Comparison of ENCODE assay signal across 20 cellular contexts in genomic region chr14:95722525-95723190, GRCh38. TPM values are rescaled to one million over a fixed set of nuclear protein-coding genes. Genes with fewer than 3 reads are reported as not detected.
DNase-seq lines count a peak whose midpoint lies in the region; ATAC-seq, FAIRE-seq and TF ChIP-seq lines count a peak whose summit lies in the region.
"Had no signal": no experiment of that assay in that cellular context is flagged by ENCODE, and none has a peak within 500 bp of the region (broad histone marks: within the 10 kb centered on the region; RNA-seq: fewer than 3 reads in every experiment).

No MANE protein-coding gene starts in this region.

- no peaks in the 10 kb centered on the region for H3K9me3 ChIP-seq in pancreas
- H3K9me3 ChIP-seq: A549 had no signal

- H3K4me3 ChIP-seq in pancreas = no peak overlapping the region
- H3K4me3 ChIP-seq: A549 had no signal

- peaks cover 0 to 8% (median 5%) of the 10 kb centered on the region in 3 donors for H3K4me1 ChIP-seq in pancreas
- H3K4me1 ChIP-seq: A549 had no signal

- H3K27ac Mint-ChIP-seq in Calu3 (ENCODE audit: unreplicated experiment) = no peak overlapping the region
- no peak overlapping the region for H3K27ac Mint-ChIP-seq in stimulated activated effector memory CD8-positive, alpha-beta T cell treated with anti-CD3 and anti-CD28 coated beads, Interleukin-12 subunit alpha, Interleukin-12 subunit beta, amount 100 ng/mL, for 72 hours

- H3K27me3 ChIP-seq in pancreas = no peaks in the 10 kb centered on the region

- H3K36me3 Mint-ChIP-seq in Calu3 (ENCODE audit: insufficient read depth, unreplicated experiment) = no peaks in the 10 kb centered on the region
- H3K36me3 Mint-ChIP-seq in stimulated activated effector memory CD8-positive, alpha-beta T cell treated with anti-CD3 and anti-CD28 coated beads, Interleukin-12 subunit alpha, Interleukin-12 subunit beta, amount 100 ng/mL, for 72 hours = no peaks in the 10 kb centered on the region

- DNase-seq in Calu3 (peak; percentile 5), RKO (ENCODE audit: low spot score) (peak; percentile 4), pancreas (no peak)
- DNase-seq in activated CD8-positive, alpha-beta memory T cell treated with anti-CD3 and anti-CD28 coated beads, Interleukin-2, amount 50 U/mL, for 4 hours = no peak
- DNase-seq in stimulated activated CD4-positive, alpha-beta T cell treated with anti-CD3 and anti-CD28 coated beads, Interleukin-4, amount 100 ng/mL, for 24 hours = no peak
- DNase-seq in stimulated activated effector memory CD8-positive, alpha-beta T cell treated with anti-CD3 and anti-CD28 coated beads, Interleukin-12 subunit alpha, Interleukin-12 subunit beta, amount 100 ng/mL, for 72 hours (ENCODE audit: low spot score in 2 of 2) = no peak
- DNase-seq: DND-41, GDM1, MV-4-11, NCI-H1417, NCI-H187, NCI-H2107, NCI-H510A treated with DMSO at 0.1 percent for 48 hours, NCI-H82, OCI-M1, RPMI8226 had no signal

- no TSS peak for BruUV-seq in Calu3 (replicated peaks; lab: Mats Ljungman, UMichigan)

- intact Hi-C loops in Calu3 (cut with micrococcal nuclease; ENCODE audit: unreplicated experiment) = no loop called here
- intact Hi-C loops in pancreas (cut with DNase I) = no loop called here

- H3K9me3 Mint-ChIP-seq in Calu3 (ENCODE audit: low read depth, unreplicated experiment) = peaks cover 3% of the 10 kb centered on the region
- H3K9me3 Mint-ChIP-seq in stimulated activated effector memory CD8-positive, alpha-beta T cell treated with anti-CD3 and anti-CD28 coated beads, Interleukin-12 subunit alpha, Interleukin-12 subunit beta, amount 100 ng/mL, for 72 hours = peaks cover 10% of the 10 kb centered on the region

- no peaks in the 10 kb centered on the region for H3K4me1 Mint-ChIP-seq in Calu3 (ENCODE audit: low read depth, unreplicated experiment)
- no peaks in the 10 kb centered on the region for H3K4me1 Mint-ChIP-seq in stimulated activated effector memory CD8-positive, alpha-beta T cell treated with anti-CD3 and anti-CD28 coated beads, Interleukin-12 subunit alpha, Interleukin-12 subunit beta, amount 100 ng/mL, for 72 hours

- FAIRE-seq in endometrium (lab: Jason Lieb, UNC) (peak; percentile 46), pancreas (lab: Jason Lieb, UNC) (peak; percentile 9)
- FAIRE-seq: A549, H1 had no signal

- H3K27ac ChIP-seq in pancreas = no peak overlapping the region
- H3K27ac ChIP-seq: A549, C4-2B had no signal

- H3K27me3 Mint-ChIP-seq in Calu3 (ENCODE audit: unreplicated experiment) = peaks cover 90% of the 10 kb centered on the region

- no peak for TF ChIP-seq CTCF in Calu3 (IDR thresholded peaks at IDR 0.05; ENCODE audit: unreplicated experiment)
- TF ChIP-seq CTCF in pancreas (IDR thresholded peaks at IDR 0.05) = no peak

- no peaks in the 10 kb centered on the region for H3K36me3 ChIP-seq in pancreas

- CTCF ChIA-PET in Calu3 (lab: Charles Lee) = no interaction called here

- 64 to 66% methylated on average over 1 of the region's 1 CpG for WGBS in pancreas, 2 donors

- no peak for ATAC-seq in pancreas
- no peak for ATAC-seq in stimulated activated effector memory CD8-positive, alpha-beta T cell treated with anti-CD3 and anti-CD28 coated beads, Interleukin-12 subunit alpha, Interleukin-12 subunit beta, amount 100 ng/mL, for 72 hours
- ATAC-seq: A549 had no signal

- no peak overlapping the region for H3K4me3 Mint-ChIP-seq in Calu3 (ENCODE audit: low read depth, unreplicated experiment)
- no peak overlapping the region for H3K4me3 Mint-ChIP-seq in stimulated activated effector memory CD8-positive, alpha-beta T cell treated with anti-CD3 and anti-CD28 coated beads, Interleukin-12 subunit alpha, Interleukin-12 subunit beta, amount 100 ng/mL, for 72 hours

RNA-seq across cellular contexts. Expression of gene TCL1A, which starts 8.7 kb away (rescaled TPM):
- total RNA-seq in Calu3 (2022) = not detected in 2 replicates
- under 1 TPM in 1 of 6 donors, not detected in 5; 0.16 TPM for total RNA-seq in pancreas
- polyA plus RNA-seq in pancreas = under 1 TPM in 1 of 2 donors, not detected in 1; 0.09 TPM
- polyA plus RNA-seq: A549 had no signal

RNA-seq across cellular contexts. Expression of gene TCL1B, which starts 36.4 kb away (rescaled TPM):
- total RNA-seq in Calu3 (2022) (not detected in 2 replicates), pancreas (not detected)
- polyA plus RNA-seq in pancreas = not detected
- polyA plus RNA-seq: A549 had no signal

Comparison
In these comparisons a context has a peak if more than half of its experiments do, and no peak if none do; other contexts are left out.
1. DNase-seq: peak in Calu3 (single experiment) and RKO (single experiment); none in pancreas (0 of 6), activated CD8-positive, alpha-beta memory T cell treated with anti-CD3 and anti-CD28 coated beads, Interleukin-2, amount 50 U/mL, for 4 hours (single experiment), stimulated activated CD4-positive, alpha-beta T cell treated with anti-CD3 and anti-CD28 coated beads, Interleukin-4, amount 100 ng/mL, for 24 hours (single experiment) and stimulated activated effector memory CD8-positive, alpha-beta T cell treated with anti-CD3 and anti-CD28 coated beads, Interleukin-12 subunit alpha, Interleukin-12 subunit beta, amount 100 ng/mL, for 72 hours (0 of 2).